In the genomic region with DNA sequence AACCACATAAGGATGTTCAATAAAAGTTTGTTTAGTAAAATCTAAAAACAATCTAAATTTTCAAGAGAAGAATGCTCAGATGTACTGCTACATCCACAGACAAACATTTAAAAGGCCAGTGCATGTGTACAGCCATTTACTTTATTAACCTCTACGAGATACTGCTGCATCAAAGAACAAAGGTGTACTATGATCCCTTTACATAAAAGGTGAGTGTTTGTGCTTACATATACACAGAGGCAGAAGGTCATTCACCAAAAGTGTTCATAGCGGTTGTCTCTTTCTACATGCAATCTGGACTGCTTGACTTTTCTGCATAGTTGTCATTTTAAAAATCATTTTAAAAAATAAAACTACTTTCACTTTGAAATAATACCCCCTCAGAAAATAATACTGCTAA, we compare ENCODE assay signal across 16 cellular contexts.
A peak's percentile ranks its signal among the peaks of the same experiment; 100 is the strongest.
DNase-seq lines count a peak whose midpoint lies in the region; ATAC-seq and TF ChIP-seq lines count a peak whose summit lies in the region.
"Had no signal": no experiment of that assay in that cellular context is flagged by ENCODE, and none has a peak within 500 bp of the region (broad histone marks: within the 10 kb centered on the region; RNA-seq: fewer than 3 reads in every experiment).

No MANE protein-coding gene starts in this region.

- no peak for DNase-seq in GM23248
- DNase-seq in chondrocyte (ENCODE audit: low spot score) = no peak
- no peak for DNase-seq in omental fat pad (ENCODE audit: low spot score)
- DNase-seq in activated naive CD4-positive, alpha-beta T cell treated with anti-CD3 and anti-CD28 coated beads, Interleukin-2, amount 50 U/mL, for 16 hours = no peak
- DNase-seq in coronary artery (ENCODE audit: low spot score) = no peak
- DNase-seq: activated CD4-positive, alpha-beta T cell treated with anti-CD3 and anti-CD28 coated beads, Interleukin-2, amount 10 ng/mL, durations not matched to agents 7 days and 5 days; Caco-2; colonic mucosa; foreskin melanocyte; NCI-H187 treated with DMSO at 0.1 percent for 48 hours; stimulated activated naive CD8-positive, alpha-beta T cell treated with anti-CD3 and anti-CD28 coated beads, Interleukin-15, Interleukin-2, amounts not matched to agents 100 U/mL and 50 U/mL, for 24 hours; upper lobe of left lung had no signal

- TF ChIP-seq CTCF in chondrocyte (IDR thresholded peaks at IDR 0.05) (no peak), nephron (IDR thresholded peaks at IDR 0.05; ENCODE audit: unreplicated experiment in 3 of 3) (no peak), omental fat pad (IDR thresholded peaks at IDR 0.05) (no peak), coronary artery (IDR thresholded peaks at IDR 0.05) (no peak)

- no peaks in the 10 kb centered on the region for H3K9me3 Mint-ChIP-seq in chondrocyte (ENCODE audit: low read depth)
- peaks cover 4% of the 10 kb centered on the region for H3K9me3 Mint-ChIP-seq in nephron
- H3K9me3 Mint-ChIP-seq: activated CD4-positive, alpha-beta T cell treated with anti-CD3 and anti-CD28 coated beads, Interleukin-2, amount 10 ng/mL, durations not matched to agents 7 days and 5 days had no signal

- H3K9me3 ChIP-seq in GM23248 (ENCODE audit: low read depth) = no peaks in the 10 kb centered on the region
- H3K9me3 ChIP-seq: Caco-2, colonic mucosa, upper lobe of left lung had no signal

- H3K4me1 ChIP-seq in ACC112 (ENCODE audit: control insufficient read depth, insufficient read depth, low read length, unreplicated experiment) = peaks cover 64% of the 10 kb centered on the region
- H3K4me1 ChIP-seq in GM23248 (ENCODE audit: insufficient read depth) = peaks cover 65% of the 10 kb centered on the region
- H3K4me1 ChIP-seq: colonic mucosa had no signal

- H3K27ac Mint-ChIP-seq in chondrocyte (ENCODE audit: unreplicated experiment) (peak overlapping the region; percentile 91), nephron (peak overlapping the region; percentile 84 to 96 (median 94))
- H3K27ac Mint-ChIP-seq: activated CD4-positive, alpha-beta T cell treated with anti-CD3 and anti-CD28 coated beads, Interleukin-2, amount 10 ng/mL, durations not matched to agents 7 days and 5 days; B cell had no signal

- H2AFZ ChIP-seq in ACC112 (ENCODE audit: low read length, unreplicated experiment) (no peak overlapping the region), GM23248 (no peak overlapping the region)

- 70 to 74% methylated on average over 2 of the region's 2 CpGs for WGBS in GM23248 (ENCODE audit: low coverage in 1 of 2, low lambda C conversion rate in 2 of 2, missing lambda C conversion rate in 2 of 2), 2 experiments

- H3K9me2 ChIP-seq in GM23248 (ENCODE audit: insufficient read depth) = no peaks in the 10 kb centered on the region

- H3K4me3 ChIP-seq in ACC112 (ENCODE audit: low read depth, low read length) (peak overlapping the region; percentile 50; the same call in 1 of the 2 replicates), GM23248 (peak overlapping the region; percentile 43; the same call in 1 of the 2 replicates), coronary artery (no peak overlapping the region)
- H3K4me3 ChIP-seq: colonic mucosa, K562, upper lobe of left lung had no signal

- peak overlapping the region; percentile 78 for H3K4me2 ChIP-seq in GM23248 (ENCODE audit: unreplicated experiment)

- H3K27ac ChIP-seq in ACC112 (ENCODE audit: low read depth, low read length) = peak overlapping the region; percentile 83
- peak overlapping the region; percentile 82 for H3K27ac ChIP-seq in GM23248
- peak overlapping the region in 1 of 2 donors; percentile 65 for H3K27ac ChIP-seq in coronary artery
- H3K27ac ChIP-seq: colonic mucosa, upper lobe of left lung had no signal

- no peaks in the 10 kb centered on the region for H3K27me3 ChIP-seq in ACC112 (ENCODE audit: insufficient read depth, low read length)
- no peaks in the 10 kb centered on the region for H3K27me3 ChIP-seq in GM23248 (replicated peaks; ENCODE audit: insufficient read depth)
- H3K27me3 ChIP-seq: colonic mucosa, upper lobe of left lung had no signal

- in situ Hi-C loops in GM23248 (cut with MboI) = no loop called here

- H3F3A ChIP-seq in GM23248 (ENCODE audit: insufficient read depth) = peaks cover 84% of the 10 kb centered on the region

- no peaks in the 10 kb centered on the region for H4K20me1 ChIP-seq in GM23248 (ENCODE audit: insufficient read depth)

- H3K4me3 Mint-ChIP-seq in chondrocyte (ENCODE audit: unreplicated experiment) (no peak overlapping the region), nephron (no peak overlapping the region)
- H3K4me3 Mint-ChIP-seq: activated CD4-positive, alpha-beta T cell treated with anti-CD3 and anti-CD28 coated beads, Interleukin-2, amount 10 ng/mL, durations not matched to agents 7 days and 5 days; B cell had no signal

- H3K79me2 ChIP-seq in ACC112 (ENCODE audit: control insufficient read depth, insufficient read depth, low read length, unreplicated experiment) (peaks cover 71% of the 10 kb centered on the region), GM23248 (ENCODE audit: insufficient read depth) (peaks cover 86% of the 10 kb centered on the region)

- no peaks in the 10 kb centered on the region for H3K27me3 Mint-ChIP-seq in chondrocyte (ENCODE audit: low read depth)
- H3K27me3 Mint-ChIP-seq in nephron (ENCODE audit: low read depth) = no peaks in the 10 kb centered on the region
- H3K27me3 Mint-ChIP-seq: activated CD4-positive, alpha-beta T cell treated with anti-CD3 and anti-CD28 coated beads, Interleukin-2, amount 10 ng/mL, durations not matched to agents 7 days and 5 days had no signal

- peaks cover 21% of the 10 kb centered on the region for H3K36me3 ChIP-seq in ACC112 (ENCODE audit: insufficient read depth, low read length)
- peaks cover 40% of the 10 kb centered on the region for H3K36me3 ChIP-seq in GM23248 (ENCODE audit: low read depth)
- H3K36me3 ChIP-seq: colonic mucosa had no signal

- H3K36me3 Mint-ChIP-seq in chondrocyte (ENCODE audit: low read depth) (peaks cover 12% of the 10 kb centered on the region), nephron (ENCODE audit: low read depth) (peaks cover 54% of the 10 kb centered on the region)

- H3K9ac ChIP-seq in GM23248 = peak overlapping the region; percentile 56

- peaks cover 84% of the 10 kb centered on the region for H3K4me1 Mint-ChIP-seq in chondrocyte (ENCODE audit: low read depth)
- peaks cover 72% of the 10 kb centered on the region for H3K4me1 Mint-ChIP-seq in nephron
- H3K4me1 Mint-ChIP-seq: B cell had no signal

- ATAC-seq in omental fat pad (ENCODE audit: low FRiP score) = no peak
- ATAC-seq: K562; stimulated activated naive CD8-positive, alpha-beta T cell treated with anti-CD3 and anti-CD28 coated beads, Interleukin-15, Interleukin-2, amounts not matched to agents 100 U/mL and 50 U/mL, for 24 hours had no signal
